Comparison of ENCODE assay signal across 1 cellular context in the genomic region with DNA sequence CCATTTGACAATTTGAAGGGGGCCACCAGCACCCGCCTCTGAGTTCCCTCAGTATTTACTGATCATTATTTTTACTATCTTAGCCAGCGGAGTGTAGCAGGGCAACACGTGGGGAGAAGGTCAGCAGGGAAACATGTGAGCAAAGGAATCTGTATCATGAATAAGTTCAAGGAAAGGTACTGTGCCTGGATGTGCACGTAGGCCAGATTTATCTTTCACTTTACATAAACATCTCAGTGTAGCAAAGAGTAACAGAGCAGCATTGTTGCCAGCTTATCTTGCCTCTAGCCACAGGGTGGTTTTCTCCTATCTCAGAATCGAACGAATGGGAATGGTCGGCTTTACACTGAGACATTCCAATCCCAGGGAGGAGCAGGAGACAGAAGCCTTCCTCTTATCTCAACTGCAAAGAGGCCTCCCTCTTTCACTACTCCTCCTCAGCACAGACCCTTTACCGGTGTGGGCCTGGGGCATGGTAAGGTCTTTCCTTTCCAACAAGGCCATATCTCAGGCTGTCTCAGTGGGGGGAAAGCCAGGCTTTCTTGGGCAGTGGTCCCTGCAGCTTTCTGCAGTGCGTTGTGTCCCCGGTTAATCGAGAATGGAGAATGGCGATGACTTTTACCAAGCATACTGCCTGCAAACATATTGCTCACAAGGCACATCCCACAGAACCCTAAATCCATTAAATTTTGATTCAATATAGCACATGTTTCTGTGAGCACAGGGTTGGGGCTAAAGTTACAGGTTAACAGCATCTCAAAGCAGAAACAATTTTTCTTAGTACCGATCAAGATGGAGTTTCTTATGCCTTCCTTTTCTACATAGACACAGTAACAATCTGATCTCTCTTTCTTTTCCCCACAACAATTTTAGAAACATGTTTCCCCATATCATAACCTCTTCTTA.
TF ChIP-seq lines count a peak whose summit lies in the region.

No MANE protein-coding gene starts in this region.

TF ChIP-seq in WTC11, 78 proteins besides CTCF, POLR2A, EP300 and RAD21:
- peak; percentile 69; the same call in 1 of the 2 replicates for TF ChIP-seq ZNF263 (CRISPR knock-in tag; IDR thresholded peaks at IDR 0.05; ENCODE audit: low read depth)
